10 cellular contexts compared by ENCODE assay signal in the genomic region with DNA sequence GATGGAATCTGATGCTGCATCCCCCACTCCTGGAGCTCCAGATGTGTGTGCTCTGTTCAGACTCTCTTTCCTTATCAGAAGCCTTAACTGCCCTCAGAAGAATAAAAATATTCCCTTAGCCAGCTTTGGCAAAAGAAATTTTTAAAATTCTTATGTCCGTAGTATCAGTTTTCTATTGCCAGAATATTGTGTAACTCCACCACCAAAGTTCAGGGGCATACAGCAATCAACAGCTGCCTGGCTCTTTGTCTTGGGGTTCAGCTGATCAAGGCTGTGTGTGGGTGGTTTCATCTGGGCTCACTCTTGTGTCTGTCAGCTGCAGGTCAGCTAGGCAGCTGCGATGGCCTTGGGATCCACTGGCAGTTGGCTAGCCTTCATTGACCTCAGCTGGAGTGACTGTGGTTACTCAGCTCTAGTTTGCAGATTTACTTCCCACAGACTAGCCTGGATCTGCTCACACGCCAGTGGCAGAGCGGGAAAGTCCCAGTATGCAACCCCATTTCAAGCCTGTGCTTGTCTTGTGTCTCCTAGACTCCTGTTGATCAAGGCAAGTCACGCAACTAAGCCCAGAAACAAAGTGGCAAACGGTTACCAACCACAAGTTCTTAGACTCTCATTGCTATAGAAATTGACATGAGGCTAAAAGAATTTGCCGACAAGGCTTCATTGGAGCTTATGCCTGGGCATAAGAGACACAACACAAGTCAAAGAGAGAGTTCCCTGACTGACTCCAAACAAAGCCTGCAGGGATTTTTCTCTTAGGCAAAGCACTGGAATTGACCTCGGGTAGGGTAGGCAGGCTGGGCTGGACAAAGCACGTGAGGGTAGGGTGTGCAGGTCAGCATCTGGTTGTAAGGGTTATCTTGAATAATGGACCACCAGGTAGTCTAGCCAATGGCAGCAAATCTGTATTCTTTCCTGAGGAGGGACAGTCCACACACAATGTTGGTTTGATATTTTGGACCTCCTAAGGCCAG. TPM values are rescaled to one million over a fixed set of nuclear protein-coding genes. Genes with fewer than 3 reads are reported as not detected.
DNase-seq lines count a peak whose midpoint lies in the region; ATAC-seq and TF ChIP-seq lines count a peak whose summit lies in the region.
"Had no signal": no experiment of that assay in that cellular context is flagged by ENCODE, and none has a peak within 500 bp of the region (broad histone marks: within the 10 kb centered on the region; RNA-seq: fewer than 3 reads in every experiment).

No MANE protein-coding gene starts in this region.

- no peaks in the 10 kb centered on the region for H3K9me3 Mint-ChIP-seq in activated naive CD8-positive, alpha-beta T cell treated with anti-CD3 and anti-CD28 coated beads for 36 hours
- H3K9me3 Mint-ChIP-seq in activated naive CD8-positive, alpha-beta T cell treated with anti-CD3 and anti-CD28 coated beads, Interleukin-2, amount 50 U/mL, for 24 hours = no peaks in the 10 kb centered on the region

- H3K27ac ChIP-seq in urinary bladder (ENCODE audit: low read depth) = peak overlapping the region; percentile 34

- H3K4me3 Mint-ChIP-seq in activated naive CD8-positive, alpha-beta T cell treated with anti-CD3 and anti-CD28 coated beads for 36 hours = no peak overlapping the region
- no peak overlapping the region for H3K4me3 Mint-ChIP-seq in activated naive CD8-positive, alpha-beta T cell treated with anti-CD3 and anti-CD28 coated beads, Interleukin-2, amount 50 U/mL, for 24 hours
- H3K4me3 Mint-ChIP-seq: T-helper 1 cell treated with Interleukin-12 subunit alpha and Interleukin-12 subunit beta and Interleukin-4 antibody, amounts not matched to agents 30 μg/mL and 1 μg/mL, for 36 hours had no signal

- peaks cover 22% of the 10 kb centered on the region for H3K4me1 Mint-ChIP-seq in activated naive CD8-positive, alpha-beta T cell treated with anti-CD3 and anti-CD28 coated beads for 36 hours
- H3K4me1 Mint-ChIP-seq in activated naive CD8-positive, alpha-beta T cell treated with anti-CD3 and anti-CD28 coated beads, Interleukin-2, amount 50 U/mL, for 24 hours = peaks cover 14% of the 10 kb centered on the region

- no peak for DNase-seq in activated naive CD8-positive, alpha-beta T cell treated with anti-CD3 and anti-CD28 coated beads for 36 hours
- no peak for DNase-seq in activated naive CD8-positive, alpha-beta T cell treated with anti-CD3 and anti-CD28 coated beads, Interleukin-2, amount 50 U/mL, for 24 hours
- peak; percentile 78 to 94 for DNase-seq in cardiac fibroblast (ENCODE audit: low read depth in 2 of 2)
- peak; percentile 74 for DNase-seq in medulla oblongata (ENCODE audit: extremely low spot score)
- no peak for DNase-seq in effector CD4-positive, alpha-beta T cell
- no peak for DNase-seq in NCI-H345 (lab: John Stamatoyannopoulos, UW)

- TF ChIP-seq CTCF in cardiac fibroblast (IDR thresholded peaks at IDR 0.05; ENCODE audit: low read depth, low read length) = no peak

- no peak overlapping the region for H3K4me3 ChIP-seq in cardiac fibroblast (replicated peaks in 1 of 2; ENCODE audit: low read depth in 2 of 2, low read length in 2 of 2)
- no peak overlapping the region for H3K4me3 ChIP-seq in urinary bladder (ENCODE audit: low read depth, low read length)
- H3K4me3 ChIP-seq: coronary artery had no signal

- WGBS in urinary bladder = 75% methylated on average over 9 of the region's 9 CpGs

- peaks cover 3% of the 10 kb centered on the region for H3K36me3 ChIP-seq in urinary bladder (ENCODE audit: insufficient read depth)

- no peaks in the 10 kb centered on the region for H3K27me3 Mint-ChIP-seq in activated naive CD8-positive, alpha-beta T cell treated with anti-CD3 and anti-CD28 coated beads for 36 hours
- H3K27me3 Mint-ChIP-seq in activated naive CD8-positive, alpha-beta T cell treated with anti-CD3 and anti-CD28 coated beads, Interleukin-2, amount 50 U/mL, for 24 hours = no peaks in the 10 kb centered on the region

- no peaks in the 10 kb centered on the region for H3K4me1 ChIP-seq in urinary bladder (ENCODE audit: insufficient read depth)

- peaks cover 44% of the 10 kb centered on the region for H3K36me3 Mint-ChIP-seq in activated naive CD8-positive, alpha-beta T cell treated with anti-CD3 and anti-CD28 coated beads for 36 hours
- peaks cover 64% of the 10 kb centered on the region for H3K36me3 Mint-ChIP-seq in activated naive CD8-positive, alpha-beta T cell treated with anti-CD3 and anti-CD28 coated beads, Interleukin-2, amount 50 U/mL, for 24 hours (ENCODE audit: low read depth)

- peak overlapping the region; percentile 38 for H3K27ac Mint-ChIP-seq in activated naive CD8-positive, alpha-beta T cell treated with anti-CD3 and anti-CD28 coated beads for 36 hours
- no peak overlapping the region for H3K27ac Mint-ChIP-seq in activated naive CD8-positive, alpha-beta T cell treated with anti-CD3 and anti-CD28 coated beads, Interleukin-2, amount 50 U/mL, for 24 hours

- no peak for ATAC-seq in activated naive CD8-positive, alpha-beta T cell treated with anti-CD3 and anti-CD28 coated beads, Interleukin-2, amount 50 U/mL, for 24 hours
- ATAC-seq in HG03025 (IDR thresholded peaks at IDR 0.05; ENCODE audit: low FRiP score, unreplicated experiment) = no peak

RNA-seq across cellular contexts. Expression of a gene that starts 7.5 kb away (rescaled TPM):
- 10 to 100 TPM; 57.6 to 64.1 TPM for total RNA-seq in activated naive CD8-positive, alpha-beta T cell treated with anti-CD3 and anti-CD28 coated beads for 36 hours
- total RNA-seq in urinary bladder = 25.5 TPM
- 34.3 TPM for polyA plus RNA-seq in urinary bladder

RNA-seq across cellular contexts. Expression of a gene that starts 8.0 kb away (rescaled TPM):
- 10 to 100 TPM; 41.1 to 41.6 TPM for total RNA-seq in activated naive CD8-positive, alpha-beta T cell treated with anti-CD3 and anti-CD28 coated beads for 36 hours
- total RNA-seq in urinary bladder = 19.6 TPM
- polyA plus RNA-seq in urinary bladder = 34.9 TPM

RNA-seq across cellular contexts. Expression of a gene that starts 22.7 kb away (rescaled TPM):
- total RNA-seq in activated naive CD8-positive, alpha-beta T cell treated with anti-CD3 and anti-CD28 coated beads for 36 hours = 10 to 100 TPM; 12.6 to 14.0 TPM
- total RNA-seq in urinary bladder = 20.5 TPM
- 17.4 TPM for polyA plus RNA-seq in urinary bladder

RNA-seq across cellular contexts. Expression of a gene that starts 36.6 kb away (rescaled TPM):
- 10 to 100 TPM; 70.0 to 70.3 TPM for total RNA-seq in activated naive CD8-positive, alpha-beta T cell treated with anti-CD3 and anti-CD28 coated beads for 36 hours
- total RNA-seq in urinary bladder = 8.3 TPM
- polyA plus RNA-seq in urinary bladder = 27.6 TPM

RNA-seq across cellular contexts. Expression of a gene that starts 36.8 kb away (rescaled TPM):
- total RNA-seq in activated naive CD8-positive, alpha-beta T cell treated with anti-CD3 and anti-CD28 coated beads for 36 hours = 100 to 1,000 TPM; 308 to 315 TPM
- 136 TPM for total RNA-seq in urinary bladder
- 109 TPM for polyA plus RNA-seq in urinary bladder

Comparison
In these comparisons a context has a peak if more than half of its experiments do, and no peak if none do; other contexts are left out.
1. DNase-seq: peak in cardiac fibroblast (2 of 2) and medulla oblongata (single experiment); none in activated naive CD8-positive, alpha-beta T cell treated with anti-CD3 and anti-CD28 coated beads for 36 hours (single experiment), activated naive CD8-positive, alpha-beta T cell treated with anti-CD3 and anti-CD28 coated beads, Interleukin-2, amount 50 U/mL, for 24 hours (single experiment), effector CD4-positive, alpha-beta T cell (single experiment) and NCI-H345 (single experiment).